ENCODE assay signal across 1 cellular context in the genomic region with DNA sequence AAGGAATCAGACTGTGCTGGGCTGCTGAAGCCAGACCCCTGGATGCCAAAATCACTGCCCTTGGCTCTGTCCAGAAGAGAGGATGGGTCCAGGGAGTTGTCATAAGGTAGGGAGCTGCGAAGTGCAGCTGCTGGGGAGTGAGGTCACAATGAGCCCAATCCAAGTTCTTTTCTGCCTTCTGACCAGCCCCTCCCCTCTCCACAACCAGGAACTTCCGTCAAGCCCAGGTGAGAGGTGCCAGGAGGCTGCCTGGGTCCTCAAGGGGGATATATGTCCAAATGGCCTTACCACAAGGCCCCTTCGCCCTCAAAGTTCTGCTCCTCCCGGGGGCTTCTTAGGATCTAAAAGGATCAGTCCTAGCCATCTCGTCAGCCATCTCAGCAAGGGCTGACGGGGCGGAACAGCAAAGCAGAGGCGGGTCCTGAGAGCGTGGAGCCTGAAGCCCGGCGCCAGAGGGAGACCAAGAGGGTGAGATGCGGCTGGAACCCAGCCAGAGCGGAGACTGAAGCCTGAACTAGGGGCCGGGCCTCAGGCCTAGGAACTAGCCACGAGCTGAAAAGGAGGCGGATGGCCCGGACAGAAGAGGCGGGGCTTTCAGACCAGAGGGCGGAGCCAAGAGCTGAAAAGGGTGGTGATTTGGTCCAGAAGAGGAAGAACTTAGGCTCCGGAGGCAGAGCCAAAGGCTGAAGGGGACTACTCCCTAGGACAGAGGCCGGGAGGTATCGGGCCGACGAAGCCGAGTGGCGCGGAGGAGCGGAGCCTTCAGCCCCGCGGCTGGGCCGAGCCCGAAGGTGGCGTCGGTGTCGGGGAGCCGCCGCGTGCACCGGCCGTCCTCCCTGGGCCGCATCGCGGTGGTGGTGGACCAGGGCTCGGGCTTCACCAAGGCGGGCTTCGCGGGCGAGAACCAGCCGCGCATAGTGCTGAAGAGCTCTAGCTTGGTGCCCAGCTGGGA.
TF ChIP-seq lines count a peak whose summit lies in the region.

Gene ACTL10 (plus strand): TSS at position 651 of the 952 bp plus-strand sequence. CDS start 555 bp downstream, outside the sequence.

TF ChIP-seq in WTC11, 78 proteins besides CTCF, POLR2A, EP300 and RAD21 (continued from another document and continues in another):
- TF ChIP-seq ZNF317 (CRISPR knock-in tag; IDR thresholded peaks at IDR 0.05; ENCODE audit: borderline replicate concordance, low read depth) (no peak), ZNF671 (CRISPR knock-in tag; IDR thresholded peaks at IDR 0.05) (no peak), E2F5 (CRISPR knock-in tag; IDR thresholded peaks at IDR 0.05) (no peak), STAT6 (CRISPR knock-in tag; conservative IDR thresholded peaks at IDR 0.05; ENCODE audit: low read depth) (no peak), TCF7 (CRISPR knock-in tag; IDR thresholded peaks at IDR 0.05; ENCODE audit: low read depth) (no peak), ZNF219 (CRISPR knock-in tag; IDR thresholded peaks at IDR 0.05; ENCODE audit: borderline replicate concordance) (no peak), ZBTB21 (CRISPR knock-in tag; IDR thresholded peaks at IDR 0.05; ENCODE audit: borderline replicate concordance) (no peak; the same call in 1 of the 2 replicates), OVOL2 (CRISPR knock-in tag; IDR thresholded peaks at IDR 0.05; ENCODE audit: borderline replicate concordance) (no peak), MXD4 (CRISPR knock-in tag; IDR thresholded peaks at IDR 0.05; ENCODE audit: borderline replicate concordance) (no peak), ZNF396 (CRISPR knock-in tag; IDR thresholded peaks at IDR 0.05; ENCODE audit: borderline replicate concordance) (no peak), ELF4 (CRISPR knock-in tag; IDR thresholded peaks at IDR 0.05; ENCODE audit: low read depth) (no peak), MLX (CRISPR knock-in tag; IDR thresholded peaks at IDR 0.05) (no peak), GRHL2 (CRISPR knock-in tag; IDR thresholded peaks at IDR 0.05; ENCODE audit: insufficient replicate concordance, severe bottlenecking) (no peak), E2F1 (CRISPR knock-in tag; IDR thresholded peaks at IDR 0.05) (no peak), HMGXB4 (CRISPR knock-in tag; IDR thresholded peaks at IDR 0.05) (peak; percentile 82), CBFB (CRISPR knock-in tag; IDR thresholded peaks at IDR 0.05; ENCODE audit: low read depth) (no peak), NR3C1 (CRISPR knock-in tag; conservative IDR thresholded peaks at IDR 0.05; ENCODE audit: low read depth) (no peak), ZNF263 (CRISPR knock-in tag; IDR thresholded peaks at IDR 0.05; ENCODE audit: low read depth) (no peak), SP1 (CRISPR knock-in tag; conservative IDR thresholded peaks at IDR 0.05) (peak; percentile 65; the same call in 1 of the 2 replicates), CREB1 (CRISPR knock-in tag; IDR thresholded peaks at IDR 0.05) (0 out of 2 replicates have a peak, but pooled peaks have one; percentile 40), TEAD4 (CRISPR knock-in tag; IDR thresholded peaks at IDR 0.05) (no peak), NR2C2 (CRISPR knock-in tag; IDR thresholded peaks at IDR 0.05) (no peak), RELA (CRISPR knock-in tag; IDR thresholded peaks at IDR 0.05; ENCODE audit: borderline replicate concordance) (no peak), MYBL2 (CRISPR knock-in tag; IDR thresholded peaks at IDR 0.05) (peak; percentile 68; the same call in 1 of the 2 replicates), ZNF232 (CRISPR knock-in tag; IDR thresholded peaks at IDR 0.05) (peak; percentile 64; the same call in 1 of the 2 replicates), RORB (CRISPR knock-in tag; IDR thresholded peaks at IDR 0.05) (no peak), CREM (CRISPR knock-in tag; IDR thresholded peaks at IDR 0.05) (no peak), KAT7 (CRISPR knock-in tag; IDR thresholded peaks at IDR 0.05; ENCODE audit: borderline replicate concordance) (peak; percentile 9; the same call in 1 of the 2 replicates), NFATC4 (CRISPR knock-in tag; IDR thresholded peaks at IDR 0.05) (no peak), ZMAT4 (CRISPR knock-in tag; IDR thresholded peaks at IDR 0.05) (no peak), EMX1 (CRISPR knock-in tag; IDR thresholded peaks at IDR 0.05) (no peak), USF2 (CRISPR knock-in tag; IDR thresholded peaks at IDR 0.05) (no peak)
- TF ChIP-seq, protein P1, sequence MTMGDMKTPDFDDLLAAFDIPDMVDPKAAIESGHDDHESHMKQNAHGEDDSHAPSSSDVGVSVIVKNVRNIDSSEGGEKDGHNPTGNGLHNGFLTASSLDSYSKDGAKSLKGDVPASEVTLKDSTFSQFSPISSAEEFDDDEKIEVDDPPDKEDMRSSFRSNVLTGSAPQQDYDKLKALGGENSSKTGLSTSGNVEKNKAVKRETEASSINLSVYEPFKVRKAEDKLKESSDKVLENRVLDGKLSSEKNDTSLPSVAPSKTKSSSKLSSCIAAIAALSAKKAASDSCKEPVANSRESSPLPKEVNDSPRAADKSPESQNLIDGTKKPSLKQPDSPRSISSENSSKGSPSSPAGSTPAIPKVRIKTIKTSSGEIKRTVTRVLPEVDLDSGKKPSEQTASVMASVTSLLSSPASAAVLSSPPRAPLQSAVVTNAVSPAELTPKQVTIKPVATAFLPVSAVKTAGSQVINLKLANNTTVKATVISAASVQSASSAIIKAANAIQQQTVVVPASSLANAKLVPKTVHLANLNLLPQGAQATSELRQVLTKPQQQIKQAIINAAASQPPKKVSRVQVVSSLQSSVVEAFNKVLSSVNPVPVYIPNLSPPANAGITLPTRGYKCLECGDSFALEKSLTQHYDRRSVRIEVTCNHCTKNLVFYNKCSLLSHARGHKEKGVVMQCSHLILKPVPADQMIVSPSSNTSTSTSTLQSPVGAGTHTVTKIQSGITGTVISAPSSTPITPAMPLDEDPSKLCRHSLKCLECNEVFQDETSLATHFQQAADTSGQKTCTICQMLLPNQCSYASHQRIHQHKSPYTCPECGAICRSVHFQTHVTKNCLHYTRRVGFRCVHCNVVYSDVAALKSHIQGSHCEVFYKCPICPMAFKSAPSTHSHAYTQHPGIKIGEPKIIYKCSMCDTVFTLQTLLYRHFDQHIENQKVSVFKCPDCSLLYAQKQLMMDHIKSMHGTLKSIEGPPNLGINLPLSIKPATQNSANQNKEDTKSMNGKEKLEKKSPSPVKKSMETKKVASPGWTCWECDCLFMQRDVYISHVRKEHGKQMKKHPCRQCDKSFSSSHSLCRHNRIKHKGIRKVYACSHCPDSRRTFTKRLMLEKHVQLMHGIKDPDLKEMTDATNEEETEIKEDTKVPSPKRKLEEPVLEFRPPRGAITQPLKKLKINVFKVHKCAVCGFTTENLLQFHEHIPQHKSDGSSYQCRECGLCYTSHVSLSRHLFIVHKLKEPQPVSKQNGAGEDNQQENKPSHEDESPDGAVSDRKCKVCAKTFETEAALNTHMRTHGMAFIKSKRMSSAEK (CRISPR knock-in tag; IDR thresholded peaks at IDR 0.05; ENCODE audit: borderline replicate concordance), result no peak
- TF ChIP-seq, protein P2, sequence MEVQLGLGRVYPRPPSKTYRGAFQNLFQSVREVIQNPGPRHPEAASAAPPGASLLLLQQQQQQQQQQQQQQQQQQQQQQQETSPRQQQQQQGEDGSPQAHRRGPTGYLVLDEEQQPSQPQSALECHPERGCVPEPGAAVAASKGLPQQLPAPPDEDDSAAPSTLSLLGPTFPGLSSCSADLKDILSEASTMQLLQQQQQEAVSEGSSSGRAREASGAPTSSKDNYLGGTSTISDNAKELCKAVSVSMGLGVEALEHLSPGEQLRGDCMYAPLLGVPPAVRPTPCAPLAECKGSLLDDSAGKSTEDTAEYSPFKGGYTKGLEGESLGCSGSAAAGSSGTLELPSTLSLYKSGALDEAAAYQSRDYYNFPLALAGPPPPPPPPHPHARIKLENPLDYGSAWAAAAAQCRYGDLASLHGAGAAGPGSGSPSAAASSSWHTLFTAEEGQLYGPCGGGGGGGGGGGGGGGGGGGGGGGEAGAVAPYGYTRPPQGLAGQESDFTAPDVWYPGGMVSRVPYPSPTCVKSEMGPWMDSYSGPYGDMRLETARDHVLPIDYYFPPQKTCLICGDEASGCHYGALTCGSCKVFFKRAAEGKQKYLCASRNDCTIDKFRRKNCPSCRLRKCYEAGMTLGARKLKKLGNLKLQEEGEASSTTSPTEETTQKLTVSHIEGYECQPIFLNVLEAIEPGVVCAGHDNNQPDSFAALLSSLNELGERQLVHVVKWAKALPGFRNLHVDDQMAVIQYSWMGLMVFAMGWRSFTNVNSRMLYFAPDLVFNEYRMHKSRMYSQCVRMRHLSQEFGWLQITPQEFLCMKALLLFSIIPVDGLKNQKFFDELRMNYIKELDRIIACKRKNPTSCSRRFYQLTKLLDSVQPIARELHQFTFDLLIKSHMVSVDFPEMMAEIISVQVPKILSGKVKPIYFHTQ (CRISPR knock-in tag; IDR thresholded peaks at IDR 0.05), result no peak
- TF ChIP-seq, protein P3, sequence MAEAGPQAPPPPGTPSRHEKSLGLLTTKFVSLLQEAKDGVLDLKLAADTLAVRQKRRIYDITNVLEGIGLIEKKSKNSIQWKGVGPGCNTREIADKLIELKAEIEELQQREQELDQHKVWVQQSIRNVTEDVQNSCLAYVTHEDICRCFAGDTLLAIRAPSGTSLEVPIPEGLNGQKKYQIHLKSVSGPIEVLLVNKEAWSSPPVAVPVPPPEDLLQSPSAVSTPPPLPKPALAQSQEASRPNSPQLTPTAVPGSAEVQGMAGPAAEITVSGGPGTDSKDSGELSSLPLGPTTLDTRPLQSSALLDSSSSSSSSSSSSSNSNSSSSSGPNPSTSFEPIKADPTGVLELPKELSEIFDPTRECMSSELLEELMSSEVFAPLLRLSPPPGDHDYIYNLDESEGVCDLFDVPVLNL (CRISPR knock-in tag; IDR thresholded peaks at IDR 0.05; ENCODE audit: borderline replicate concordance, low read depth), result no peak
- TF ChIP-seq, protein P4, sequence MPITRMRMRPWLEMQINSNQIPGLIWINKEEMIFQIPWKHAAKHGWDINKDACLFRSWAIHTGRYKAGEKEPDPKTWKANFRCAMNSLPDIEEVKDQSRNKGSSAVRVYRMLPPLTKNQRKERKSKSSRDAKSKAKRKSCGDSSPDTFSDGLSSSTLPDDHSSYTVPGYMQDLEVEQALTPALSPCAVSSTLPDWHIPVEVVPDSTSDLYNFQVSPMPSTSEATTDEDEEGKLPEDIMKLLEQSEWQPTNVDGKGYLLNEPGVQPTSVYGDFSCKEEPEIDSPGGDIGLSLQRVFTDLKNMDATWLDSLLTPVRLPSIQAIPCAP (CRISPR knock-in tag; IDR thresholded peaks at IDR 0.05), result 0 out of 2 replicates have a peak, but pooled peaks have one; percentile 15
